In the genomic region with DNA sequence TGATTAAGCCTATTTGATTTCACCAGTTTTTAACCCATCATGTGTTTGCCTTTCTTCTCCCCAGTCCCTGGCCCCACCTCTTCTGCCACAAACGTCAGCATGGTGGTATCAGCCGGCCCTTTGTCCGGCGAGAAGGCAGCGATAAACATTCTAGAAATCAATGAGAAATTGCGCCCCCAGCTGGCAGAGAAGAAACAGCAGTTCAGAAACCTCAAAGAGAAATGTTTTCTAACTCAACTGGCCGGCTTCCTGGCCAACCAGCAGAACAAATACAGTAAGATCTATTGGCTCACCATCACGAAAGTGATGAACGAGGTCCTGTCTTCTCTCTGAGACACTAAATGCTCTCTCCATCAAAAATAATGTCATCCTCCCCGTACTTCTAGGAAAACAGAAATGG, we compare ENCODE assay signal across 8 cellular contexts.
DNase-seq lines count a peak whose midpoint lies in the region; ATAC-seq, FAIRE-seq and TF ChIP-seq lines count a peak whose summit lies in the region.
"Not testable (repeated sequence)": the region's sequence is repeated elsewhere in the genome, so short reads cannot be mapped to it uniquely, and the experiment has no call there.

No MANE protein-coding gene starts in this region.

- not testable (repeated sequence) for H3K27me3 Mint-ChIP-seq in CD8-positive, alpha-beta memory T cell; naive thymus-derived CD8-positive, alpha-beta T cell

- in situ Hi-C loops in K562 (cut with MboI): not testable (repeated sequence)

- TF ChIP-seq POLR2A in K562 (conservative IDR thresholded peaks at IDR 0.05): not testable (repeated sequence)

- not testable (repeated sequence) for H3K27me3 ChIP-seq in CD8-positive, alpha-beta memory T cell (ENCODE audit: insufficient read depth, low read length, poor library complexity, severe bottlenecking); OCI-LY1 (ENCODE audit: insufficient read depth, low read length); K562 (ENCODE audit: control insufficient read depth in 2 of 2, insufficient read depth in 2 of 2, low read length in 2 of 2)

- 8% methylated on average over 9 of the region's 10 CpGs for WGBS in K562 (ENCODE audit: insufficient coverage, low coverage, missing lambda C conversion rate)

- TF ChIP-seq CTCF in OCI-LY1 (IDR thresholded peaks at IDR 0.05; ENCODE audit: low read length) (peak; percentile 31; the same call in 1 of the 2 replicates), K562 (IDR thresholded peaks at IDR 0.05 in 2 of 3, conservative IDR thresholded peaks at IDR 0.05 in 1 of 3; ENCODE audit: insufficient read depth in 2 of 3, low read depth in 1 of 3, low read length in 3 of 3) (peak; percentile 12 to 30 (median 29); a peak in 2 of 6 replicates)

- H3K4me1 ChIP-seq in CD8-positive, alpha-beta memory T cell (ENCODE audit: insufficient read depth, low read length); OCI-LY1 (ENCODE audit: insufficient read depth, low read length, severe bottlenecking); K562 (replicated peaks in 1 of 2; ENCODE audit: control insufficient read depth in 2 of 2, insufficient read depth in 2 of 2, low read length in 2 of 2): not testable (repeated sequence)

- H3K36me3 Mint-ChIP-seq in CD8-positive, alpha-beta memory T cell: peaks cover 0 to 25% (median 3%) of the 10 kb centered on the region in 3 donors
- peaks cover 0 to 20% (median 4%) of the 10 kb centered on the region in 3 donors for H3K36me3 Mint-ChIP-seq in naive thymus-derived CD8-positive, alpha-beta T cell

- not testable (repeated sequence) for H3K9ac ChIP-seq in OCI-LY1 (ENCODE audit: low read length); K562 (ENCODE audit: insufficient read depth in 1 of 2, low read depth in 2 of 2, low read length in 2 of 2)

- not testable (repeated sequence) for H3K4me2 ChIP-seq in OCI-LY1 (ENCODE audit: low read length); K562 (ENCODE audit: insufficient read depth, low read length)

- peak overlapping the region in 3 of 7 donors; percentile 50 to 80 (median 53) for H3K4me3 Mint-ChIP-seq in CD8-positive, alpha-beta memory T cell
- peak overlapping the region in 5 of 10 donors; percentile 33 to 51 (median 42) for H3K4me3 Mint-ChIP-seq in naive thymus-derived CD8-positive, alpha-beta T cell

- TF ChIP-seq RAD21 in K562 (CRISPR knock-in tag; conservative IDR thresholded peaks at IDR 0.05 in 1 of 2, IDR thresholded peaks at IDR 0.05 in 1 of 2): peak; percentile 61 to 68

- peak overlapping the region in 2 of 8 donors; percentile 68 to 72 for H3K27ac Mint-ChIP-seq in CD8-positive, alpha-beta memory T cell
- peak overlapping the region in 6 of 10 donors; percentile 22 to 83 (median 48) for H3K27ac Mint-ChIP-seq in naive thymus-derived CD8-positive, alpha-beta T cell

- DNase-seq in CD8-positive, alpha-beta memory T cell: peak in 4 of 5 donors; percentile 10 to 46 (median 30)
- DNase-seq in HT-29 (ENCODE audit: low spot score) (peak; percentile 12), K562 (ENCODE audit: extremely low read depth in 1 of 4, low spot score in 3 of 4) (peak in 1 of 4 experiments; percentile 29), glomerular visceral epithelial cell (ENCODE audit: extremely low spot score) (peak; percentile 13)
- DNase-seq in activated CD4-positive, alpha-beta T cell treated with anti-CD3 and anti-CD28 coated beads, Interleukin-2, amount 50 U/mL, for 1 hour: peak; percentile 41
- peak in 9 of 10 donors; percentile 1 to 62 (median 21) for DNase-seq in naive thymus-derived CD8-positive, alpha-beta T cell
- DNase-seq in stimulated activated CD8-positive, alpha-beta memory T cell treated with anti-CD3 and anti-CD28 coated beads, Interleukin-4, amount 100 ng/mL, for 48 hours: peak; percentile 37

- CTCF ChIA-PET in CD8-positive, alpha-beta memory T cell (lab: Charles Lee); K562 (lab: Yijun Ruan, JAX; ENCODE audit: low intra/inter-chr PET ratio): not testable (repeated sequence)

- H3F3A ChIP-seq in OCI-LY1 (ENCODE audit: insufficient read depth, low read length): not testable (repeated sequence)

- not testable (repeated sequence) for TF ChIP-seq EP300 in K562 (IDR thresholded peaks at IDR 0.05; ENCODE audit: low read length)

- H3K9me2 ChIP-seq in OCI-LY1 (ENCODE audit: low read depth, low read length): not testable (repeated sequence)

- POLR2A ChIA-PET in CD8-positive, alpha-beta memory T cell (lab: Charles Lee); K562 (lab: Yijun Ruan, JAX); naive thymus-derived CD8-positive, alpha-beta T cell (lab: Charles Lee): not testable (repeated sequence)

- not testable (repeated sequence) for H3K9me3 ChIP-seq in CD8-positive, alpha-beta memory T cell (ENCODE audit: low read length); OCI-LY1 (ENCODE audit: low read length); K562 (replicated peaks; ENCODE audit: control insufficient read depth, insufficient read depth, low read depth, low read length)

- not testable (repeated sequence) for FAIRE-seq in K562 (lab: Jason Lieb, UNC)

- not testable (repeated sequence) for H3K36me3 ChIP-seq in CD8-positive, alpha-beta memory T cell (ENCODE audit: insufficient read depth, low read length); OCI-LY1 (ENCODE audit: insufficient read depth, low read length); K562 (ENCODE audit: control insufficient read depth, insufficient read depth, low read length)

- H3K27ac ChIP-seq in CD8-positive, alpha-beta memory T cell (ENCODE audit: low read depth, low read length); OCI-LY1 (ENCODE audit: low read depth, low read length, poor library complexity, severe bottlenecking); K562 (ENCODE audit: extremely low read depth, low read depth, low read length): not testable (repeated sequence)

- intact Hi-C loops in K562 (cut with micrococcal nuclease): not testable (repeated sequence)

- H3K9me1 ChIP-seq in K562 (ENCODE audit: control insufficient read depth, insufficient read depth, low read length): not testable (repeated sequence)

- H3K4me1 Mint-ChIP-seq in CD8-positive, alpha-beta memory T cell; naive thymus-derived CD8-positive, alpha-beta T cell: not testable (repeated sequence)

- not testable (repeated sequence) for H4K20me1 ChIP-seq in OCI-LY1 (ENCODE audit: insufficient read depth, low read length); K562 (replicated peaks; ENCODE audit: control insufficient read depth, insufficient read depth, low read length)

- not testable (repeated sequence) for BruUV-seq in K562 (replicated peaks; lab: Mats Ljungman, UMichigan)

- not testable (repeated sequence) for H3K9me3 Mint-ChIP-seq in CD8-positive, alpha-beta memory T cell; naive thymus-derived CD8-positive, alpha-beta T cell

- H3K79me2 ChIP-seq in OCI-LY1 (ENCODE audit: insufficient read depth, low read length); K562 (ENCODE audit: control insufficient read depth, insufficient read depth, low read length): not testable (repeated sequence)

- not testable (repeated sequence) for H2AFZ ChIP-seq in OCI-LY1 (ENCODE audit: low read length); K562 (ENCODE audit: low read depth, low read length)

- not testable (repeated sequence) for H3K4me3 ChIP-seq in CD8-positive, alpha-beta memory T cell (ENCODE audit: low read length); OCI-LY1 (ENCODE audit: low read depth, low read length, poor library complexity, severe bottlenecking); K562

- not testable (repeated sequence) for ATAC-seq in K562; naive thymus-derived CD8-positive, alpha-beta T cell

TF ChIP-seq in K562, 482 proteins besides CTCF, POLR2A, EP300 and RAD21:
- not testable (repeated sequence) for TF ChIP-seq ATF1 (CRISPR knock-in tag; IDR thresholded peaks at IDR 0.05)
- TF ChIP-seq ATF1 (tag; IDR thresholded peaks at IDR 0.05) (0 out of 2 replicates have a peak, but pooled peaks have one; percentile 12), SMC3 (conservative IDR thresholded peaks at IDR 0.05; ENCODE audit: insufficient read depth, low read depth, low read length) (0 out of 2 replicates have a peak, but pooled peaks have one; percentile 18)
- TF ChIP-seq, protein P1, sequence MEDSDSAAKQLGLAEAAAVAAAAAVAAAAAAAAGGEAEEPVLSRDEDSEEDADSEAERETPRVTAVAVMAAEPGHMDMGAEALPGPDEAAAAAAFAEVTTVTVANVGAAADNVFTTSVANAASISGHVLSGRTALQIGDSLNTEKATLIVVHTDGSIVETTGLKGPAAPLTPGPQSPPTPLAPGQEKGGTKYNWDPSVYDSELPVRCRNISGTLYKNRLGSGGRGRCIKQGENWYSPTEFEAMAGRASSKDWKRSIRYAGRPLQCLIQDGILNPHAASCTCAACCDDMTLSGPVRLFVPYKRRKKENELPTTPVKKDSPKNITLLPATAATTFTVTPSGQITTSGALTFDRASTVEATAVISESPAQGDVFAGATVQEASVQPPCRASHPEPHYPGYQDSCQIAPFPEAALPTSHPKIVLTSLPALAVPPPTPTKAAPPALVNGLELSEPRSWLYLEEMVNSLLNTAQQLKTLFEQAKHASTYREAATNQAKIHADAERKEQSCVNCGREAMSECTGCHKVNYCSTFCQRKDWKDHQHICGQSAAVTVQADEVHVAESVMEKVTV (CRISPR knock-in tag; IDR thresholded peaks at IDR 0.05): 0 out of 2 replicates have a peak, but pooled peaks have one; percentile 31
